Comparison of ENCODE assay signal across 6 cellular contexts in the genomic region with DNA sequence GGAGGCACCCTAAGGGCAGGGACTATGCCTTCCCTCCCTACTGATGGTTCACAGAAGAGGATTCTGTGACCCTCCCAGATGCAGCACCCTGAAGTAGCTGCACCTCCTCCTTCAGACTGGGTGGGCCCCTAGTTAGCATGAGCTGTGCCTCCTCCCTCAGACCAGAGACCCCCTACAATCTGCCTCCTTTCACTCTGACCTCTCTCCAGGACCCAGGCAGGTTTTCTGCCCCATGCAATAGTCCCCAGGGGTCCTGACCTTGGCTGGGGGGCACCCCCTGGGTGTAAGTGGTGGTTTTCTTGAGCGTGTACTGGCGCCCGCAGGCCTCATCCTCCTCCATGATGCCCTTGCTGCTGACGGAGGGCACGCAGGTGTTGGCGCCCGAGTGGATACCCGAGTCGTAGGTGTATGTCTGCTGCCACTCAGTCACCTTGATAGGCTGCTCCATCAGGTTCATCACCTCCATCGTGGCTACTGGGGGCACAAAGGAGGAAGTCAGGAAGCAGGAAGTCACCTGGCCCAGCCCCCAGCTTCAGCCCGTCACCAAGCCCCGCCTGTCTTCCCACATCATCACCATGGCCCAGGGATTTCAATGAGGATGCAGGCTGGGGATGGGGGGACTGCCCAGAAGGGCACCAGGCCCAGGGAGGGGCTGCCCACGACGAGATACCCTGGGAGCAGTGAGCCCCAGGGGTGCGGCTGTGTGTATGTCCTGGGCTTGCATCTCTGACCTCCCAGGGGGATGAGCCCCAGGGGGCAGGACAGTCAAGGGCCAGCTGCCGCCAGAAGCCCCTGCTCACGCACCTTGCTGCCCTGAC.
A peak's percentile ranks its signal among the peaks of the same experiment; 100 is the strongest.
DNase-seq lines count a peak whose midpoint lies in the region; FAIRE-seq and TF ChIP-seq lines count a peak whose summit lies in the region.
"Had no signal": no experiment of that assay in that cellular context is flagged by ENCODE, and none has a peak within 500 bp of the region (broad histone marks: within the 10 kb centered on the region; RNA-seq: fewer than 3 reads in every experiment).

No MANE protein-coding gene starts in this region.

- TF ChIP-seq CTCF in epithelial cell of esophagus (IDR thresholded peaks at IDR 0.05; ENCODE audit: insufficient read depth, low read depth, low read length, missing control alignments) (no peak), brain microvascular endothelial cell (IDR thresholded peaks at IDR 0.05; ENCODE audit: low read depth, low read length, missing control alignments) (no peak)

- H3K36me3 ChIP-seq in BLaER1 treated with 17β-estradiol and CSF1 and Interleukin-3, amounts not matched to agents 10 nM and 100 nM: peaks cover 76 to 89% (median 87%) of the 10 kb centered on the region in 11 experiments
- peaks cover 61% of the 10 kb centered on the region for H3K36me3 ChIP-seq in brain microvascular endothelial cell (replicated peaks)

- H3K4me3 ChIP-seq in BLaER1 treated with 17β-estradiol and CSF1 and Interleukin-3, amounts not matched to agents 10 nM and 100 nM: no peak overlapping the region
- peak overlapping the region; percentile 14 for H3K4me3 ChIP-seq in epithelial cell of esophagus (ENCODE audit: low read length)
- no peak overlapping the region for H3K4me3 ChIP-seq in brain microvascular endothelial cell (ENCODE audit: low read depth, low read length)
- H3K4me3 ChIP-seq: pancreas had no signal

- peaks cover 71 to 95% (median 90%) of the 10 kb centered on the region in 11 experiments for H4K20me1 ChIP-seq in BLaER1 treated with 17β-estradiol and CSF1 and Interleukin-3, amounts not matched to agents 10 nM and 100 nM

- H3K4me1 ChIP-seq in BLaER1 treated with 17β-estradiol and CSF1 and Interleukin-3, amounts not matched to agents 10 nM and 100 nM: peaks cover 47 to 54% (median 51%) of the 10 kb centered on the region in 10 experiments

- H3K9ac ChIP-seq in BLaER1 treated with 17β-estradiol and CSF1 and Interleukin-3, amounts not matched to agents 10 nM and 100 nM: peak overlapping the region in 7 of 11 experiments; percentile 4 to 65 (median 33); a peak in 4 of 22 replicates

- no peaks in the 10 kb centered on the region for H3K9me3 ChIP-seq in BLaER1 treated with 17β-estradiol and CSF1 and Interleukin-3, amounts not matched to agents 10 nM and 100 nM (replicated peaks in 1 of 11)
- H3K9me3 ChIP-seq: pancreas had no signal

- H3K27ac ChIP-seq in BLaER1 treated with 17β-estradiol and CSF1 and Interleukin-3, amounts not matched to agents 10 nM and 100 nM: peak overlapping the region in 9 of 11 experiments; percentile 11 to 66 (median 31); a peak in 12 of 22 replicates
- H3K27ac ChIP-seq in brain microvascular endothelial cell: no peak overlapping the region

- FAIRE-seq in RCC 7860 (lab: Jason Lieb, UNC): no peak
- FAIRE-seq: pancreas had no signal

- no peak for DNase-seq in epithelial cell of esophagus (ENCODE audit: low read depth)
- DNase-seq in brain microvascular endothelial cell: no peak
- no peak for DNase-seq in RCC 7860 (ENCODE audit: low spot score)
- DNase-seq: aorta had no signal

- in situ Hi-C loops in brain microvascular endothelial cell (cut with HindIII; ENCODE audit: low pct_ligation_motif_present, low sequenced_read_pairs): no loop called here

- H3K27me3 ChIP-seq in BLaER1 treated with 17β-estradiol and CSF1 and Interleukin-3, amounts not matched to agents 10 nM and 100 nM: no peaks in the 10 kb centered on the region
- no peaks in the 10 kb centered on the region for H3K27me3 ChIP-seq in brain microvascular endothelial cell (replicated peaks)
- H3K27me3 ChIP-seq: pancreas had no signal

- peak overlapping the region in 8 of 11 experiments; percentile 72 to 99 (median 92); a peak in 13 of 22 replicates for H3K4me2 ChIP-seq in BLaER1 treated with 17β-estradiol and CSF1 and Interleukin-3, amounts not matched to agents 10 nM and 100 nM
